Comparison of ENCODE assay signal across 8 cellular contexts in the genomic region with DNA sequence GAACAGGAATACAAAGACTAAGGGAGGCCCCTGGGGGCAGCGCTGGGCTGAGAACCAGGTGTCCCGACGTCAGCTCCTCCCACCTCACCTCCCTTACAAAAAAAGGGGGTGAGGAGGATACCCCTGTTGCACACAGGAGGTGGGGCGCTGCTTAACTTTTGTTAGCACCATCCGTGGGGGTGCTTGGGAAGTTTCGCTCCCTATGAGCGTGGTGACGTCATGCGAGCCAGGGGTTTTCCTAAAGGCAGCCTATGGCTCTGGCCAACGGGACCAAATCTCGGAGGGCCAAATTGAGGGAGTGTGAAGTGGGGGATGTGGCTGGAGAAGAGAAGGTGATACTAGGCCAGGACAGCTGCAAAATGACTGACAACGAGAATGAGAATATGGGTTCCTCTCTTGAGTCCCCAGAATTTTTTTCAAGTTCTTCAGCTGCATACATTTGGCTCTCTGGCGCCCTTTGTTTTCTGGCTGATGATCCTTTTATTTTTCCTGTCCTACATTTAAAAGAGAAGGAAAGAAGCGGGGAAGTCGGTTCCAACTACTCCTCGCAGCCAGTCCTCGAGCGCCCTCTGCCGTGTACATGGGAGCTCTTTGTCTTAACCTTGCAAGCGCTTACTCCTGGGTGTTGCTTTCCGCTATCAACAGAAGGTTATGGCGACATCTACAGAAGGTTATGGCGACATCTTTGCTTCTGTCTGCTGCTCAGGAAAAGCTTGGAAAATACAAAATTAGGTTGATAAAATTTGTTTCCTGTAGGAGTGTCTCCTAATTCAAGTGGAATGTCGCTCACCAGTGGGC. TPM values are rescaled to one million over a fixed set of nuclear protein-coding genes. Genes with fewer than 3 reads are reported as not detected.
DNase-seq lines count a peak whose midpoint lies in the region; ATAC-seq lines count a peak whose summit lies in the region.

No MANE protein-coding gene starts in this region.

- in situ Hi-C loops in T47D (cut with HindIII; ENCODE audit: low pct_unique_long_range_greater_than_20kb, low sequenced_read_pairs) = no loop called here

- H3K4me1 ChIP-seq in iPS-20b (ENCODE audit: insufficient read depth, low read length) (peaks cover 21% of the 10 kb centered on the region), skeletal muscle tissue (ENCODE audit: control insufficient read depth in 3 of 3, insufficient read depth in 3 of 3, low read length in 3 of 3) (peaks cover 0 to 4% (median 0%) of the 10 kb centered on the region in 3 donors)

- H3K36me3 ChIP-seq in iPS-20b (ENCODE audit: insufficient read depth, low read depth, low read length) (no peaks in the 10 kb centered on the region), skeletal muscle tissue (ENCODE audit: control insufficient read depth in 3 of 3, insufficient read depth in 3 of 3, low read length in 3 of 3) (no peaks in the 10 kb centered on the region)

- H3K9ac ChIP-seq in iPS-20b (ENCODE audit: low read depth, low read length) (peak overlapping the region; percentile 69; the same call in 1 of the 2 replicates), skeletal muscle tissue (ENCODE audit: low read depth in 1 of 3, low read length in 3 of 3) (no peak overlapping the region)

- H3K27me3 ChIP-seq in iPS-20b (ENCODE audit: insufficient read depth, low read length) (no peaks in the 10 kb centered on the region), skeletal muscle tissue (ENCODE audit: control insufficient read depth in 3 of 3, insufficient read depth in 3 of 3, low read length in 3 of 3) (no peaks in the 10 kb centered on the region)

- peak overlapping the region; percentile 64 for H3K4me3 ChIP-seq in iPS-20b (ENCODE audit: low read length)
- peak overlapping the region; percentile 22 to 58 (median 39) for H3K4me3 ChIP-seq in skeletal muscle tissue (ENCODE audit: low read length in 3 of 3)

- DNase-seq in Ammon's horn (ENCODE audit: low spot score) = peak; percentile 97
- DNase-seq in NOMO-1 (lab: John Stamatoyannopoulos, UW; ENCODE audit: unreplicated experiment in 2 of 2) = peak; percentile 56 to 78
- DNase-seq in T47D (ENCODE audit: low read depth in 1 of 2, low spot score in 1 of 2) = peak; percentile 63 to 92
- DNase-seq in T-helper 9 cell = no peak

- H3K27ac ChIP-seq in iPS-20b (ENCODE audit: low read length) (no peak overlapping the region), skeletal muscle tissue (ENCODE audit: low read depth, low read length) (no peak overlapping the region)

- ATAC-seq in GM18907 (IDR thresholded peaks at IDR 0.05; ENCODE audit: unreplicated experiment) (peak; percentile 85), HG03175 (IDR thresholded peaks at IDR 0.05; ENCODE audit: unreplicated experiment) (peak; percentile 74)

- no peaks in the 10 kb centered on the region for H3K9me3 ChIP-seq in iPS-20b (ENCODE audit: insufficient read depth, low read depth, low read length)
- H3K9me3 ChIP-seq in skeletal muscle tissue (ENCODE audit: control insufficient read depth in 3 of 3, low read length in 3 of 3) = no peaks in the 10 kb centered on the region

RNA-seq across cellular contexts. Expression of gene ZC3H11B, which starts 48.0 kb away (rescaled TPM):
- total RNA-seq in skeletal muscle tissue = not detected
